ENCODE assay signal across 15 cellular contexts in the genomic region with DNA sequence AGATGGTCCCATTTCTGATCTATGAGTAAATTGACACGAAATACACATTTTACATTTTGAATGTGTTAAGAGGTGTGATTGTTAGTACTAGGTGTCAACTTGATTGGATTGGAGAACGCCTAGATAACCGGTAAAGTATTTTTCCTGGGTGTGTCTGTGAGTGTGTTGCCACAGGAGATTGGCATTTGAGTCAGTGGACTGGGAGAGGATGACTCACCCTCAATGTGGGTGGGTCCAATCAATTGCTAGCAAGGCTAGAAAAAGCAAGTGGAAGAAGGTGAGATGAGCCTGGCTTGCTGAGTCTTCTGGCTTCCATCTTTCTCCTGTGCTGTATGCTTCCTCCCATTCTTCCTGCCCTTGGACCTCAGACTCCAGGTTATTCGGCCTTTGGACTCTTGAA.
A peak's percentile ranks its signal among the peaks of the same experiment; 100 is the strongest.
DNase-seq lines count a peak whose midpoint lies in the region; ATAC-seq lines count a peak whose summit lies in the region.
"Had no signal": no experiment of that assay in that cellular context is flagged by ENCODE, and none has a peak within 500 bp of the region (broad histone marks: within the 10 kb centered on the region; RNA-seq: fewer than 3 reads in every experiment).

No MANE protein-coding gene starts in this region.

- H3K4me3 ChIP-seq in skeletal muscle cell (ENCODE audit: low read depth, low read length), result no peak overlapping the region
- H3K4me3 ChIP-seq: lower lobe of right lung, thoracic aorta had no signal

- peak; percentile 22 for DNase-seq in DMS53 (lab: John Stamatoyannopoulos, UW)
- DNase-seq in DMS53 treated with DMSO at 0.1 percent for 48 hours (lab: John Stamatoyannopoulos, UW; ENCODE audit: unreplicated experiment), result no peak
- peak; percentile 81 for DNase-seq in SW480 (ENCODE audit: low spot score)
- peak; percentile 53 for DNase-seq in glomerular visceral epithelial cell (ENCODE audit: extremely low spot score)
- peak; percentile 14 for DNase-seq in skeletal muscle cell (ENCODE audit: low read depth)
- DNase-seq in activated CD8-positive, alpha-beta memory T cell treated with anti-CD3 and anti-CD28 coated beads, Interleukin-2, amount 50 U/mL, for 4 hours, result no peak
- DNase-seq: activated CD4-positive, alpha-beta T cell treated with anti-CD3 and anti-CD28 coated beads, Interleukin-2, amount 50 U/mL, for 1 hour; CD4-positive, alpha-beta T cell; effector CD8-positive, alpha-beta T cell; lower lobe of right lung; NCI-H1092; stimulated activated CD4-positive, alpha-beta T cell treated with anti-CD3 and anti-CD28 coated beads, Interleukin-12 subunit alpha, Interleukin-12 subunit beta, amount 100 ng/mL, for 4 hours had no signal

- ATAC-seq in HG03432 (IDR thresholded peaks at IDR 0.05; ENCODE audit: unreplicated experiment) (no peak), HG02938 (IDR thresholded peaks at IDR 0.05; ENCODE audit: unreplicated experiment) (no peak)
- ATAC-seq: lower lobe of right lung had no signal

Comparison
In these comparisons a context has a peak if more than half of its experiments do, and no peak if none do; other contexts are left out.
1. DNase-seq: peak in DMS53 (single experiment), SW480 (single experiment), glomerular visceral epithelial cell (single experiment) and skeletal muscle cell (single experiment); none in DMS53 treated with DMSO at 0.1 percent for 48 hours (single experiment) and activated CD8-positive, alpha-beta memory T cell treated with anti-CD3 and anti-CD28 coated beads, Interleukin-2, amount 50 U/mL, for 4 hours (single experiment).